29 cellular contexts compared by ENCODE assay signal in genomic region chr3:82839871-82840270, GRCh38.
A peak's percentile ranks its signal among the peaks of the same experiment; 100 is the strongest.
DNase-seq lines count a peak whose midpoint lies in the region; ATAC-seq and TF ChIP-seq lines count a peak whose summit lies in the region.
"Had no signal": no experiment of that assay in that cellular context is flagged by ENCODE, and none has a peak within 500 bp of the region (broad histone marks: within the 10 kb centered on the region; RNA-seq: fewer than 3 reads in every experiment).

No MANE protein-coding gene starts in this region.

- H3K9ac ChIP-seq in neural cell (ENCODE audit: low read length), result no peak overlapping the region
- H3K9ac ChIP-seq: BLaER1; BLaER1 treated with 17β-estradiol and CSF1 and Interleukin-3, amounts not matched to agents 10 nM and 100 nM had no signal

- TF ChIP-seq RAD21 in neural cell (conservative IDR thresholded peaks at IDR 0.05), result no peak

- no peak overlapping the region for H3K27ac Mint-ChIP-seq in activated T-cell treated with anti-CD3 and anti-CD28 coated beads, Interleukin-2, amount 50 U/mL, for 72 hours
- H3K27ac Mint-ChIP-seq: B cell; CD14-positive monocyte; CD4-positive, alpha-beta memory T cell; CD4-positive, alpha-beta T cell; CD4-positive, CD25-positive, alpha-beta regulatory T cell; CD8-positive, alpha-beta memory T cell; CD8-positive, alpha-beta T cell had no signal

- H3K36me3 ChIP-seq in neural cell (ENCODE audit: insufficient read depth, low read length), result no peaks in the 10 kb centered on the region
- H3K36me3 ChIP-seq: BE2C; BLaER1; BLaER1 treated with 17β-estradiol and CSF1 and Interleukin-3, amounts not matched to agents 10 nM and 100 nM had no signal

- no peaks in the 10 kb centered on the region for H3K4me1 Mint-ChIP-seq in activated T-cell treated with anti-CD3 and anti-CD28 coated beads, Interleukin-2, amount 50 U/mL, for 72 hours (ENCODE audit: low read depth)
- H3K4me1 Mint-ChIP-seq: B cell; CD14-positive monocyte; CD4-positive, alpha-beta memory T cell; CD4-positive, CD25-positive, alpha-beta regulatory T cell; CD8-positive, alpha-beta memory T cell had no signal

- H3K36me3 Mint-ChIP-seq in activated T-cell treated with anti-CD3 and anti-CD28 coated beads, Interleukin-2, amount 50 U/mL, for 72 hours (ENCODE audit: insufficient read depth in 2 of 2), result peaks cover 0 to 4% of the 10 kb centered on the region in 2 donors
- H3K36me3 Mint-ChIP-seq: CD14-positive monocyte; CD4-positive, alpha-beta memory T cell; CD4-positive, CD25-positive, alpha-beta regulatory T cell; CD8-positive, alpha-beta memory T cell; CD8-positive, alpha-beta T cell had no signal

- ATAC-seq in activated T-cell treated with anti-CD3 and anti-CD28 coated beads, Interleukin-2, amount 50 U/mL, for 72 hours (replicated peaks in 1 of 2), result no peak
- ATAC-seq: A549; CD8-positive, alpha-beta T cell had no signal

- peak; percentile 96 for TF ChIP-seq EP300 in neural cell (conservative IDR thresholded peaks at IDR 0.05; ENCODE audit: poor library complexity, severe bottlenecking)

- H3K4me3 ChIP-seq in neural cell (ENCODE audit: low read length), result no peak overlapping the region
- H3K4me3 ChIP-seq: A549; BLaER1; BLaER1 treated with 17β-estradiol and CSF1 and Interleukin-3, amounts not matched to agents 10 nM and 100 nM had no signal

- H3K27ac ChIP-seq in neural cell (ENCODE audit: low read length), result peak overlapping the region; percentile 24
- H3K27ac ChIP-seq: 22Rv1; A549; BLaER1; BLaER1 treated with 17β-estradiol and CSF1 and Interleukin-3, amounts not matched to agents 10 nM and 100 nM; C4-2B had no signal

- DNase-seq in activated T-cell treated with anti-CD3 and anti-CD28 coated beads, Interleukin-2, amount 50 U/mL, for 72 hours, result no peak
- DNase-seq: 8988T; ACHN; AML-193; BE2C; C1 segment of cervical spinal cord; Caco-2; Calu3; CD4-positive, alpha-beta memory T cell; CD4-positive, alpha-beta T cell; CD4-positive, CD25-positive, alpha-beta regulatory T cell; CD8-positive, alpha-beta memory T cell; CD8-positive, alpha-beta T cell; COR-L47; DMS 273 treated with DMSO at 0.1 percent for 48 hours; DMS153; DMS53; DMS79; DMS79 treated with DMSO at 0.1 percent for 48 hours; DND-41; EL had no signal

- H3K4me3 Mint-ChIP-seq in activated T-cell treated with anti-CD3 and anti-CD28 coated beads, Interleukin-2, amount 50 U/mL, for 72 hours, result no peak overlapping the region
- H3K4me3 Mint-ChIP-seq: B cell; CD14-positive monocyte; CD4-positive, alpha-beta memory T cell; CD4-positive, alpha-beta T cell; CD4-positive, CD25-positive, alpha-beta regulatory T cell; CD8-positive, alpha-beta memory T cell; CD8-positive, alpha-beta T cell had no signal

- no peak overlapping the region for H2AFZ ChIP-seq in neural cell (ENCODE audit: low read depth, low read length)

- H3K9me3 Mint-ChIP-seq in activated T-cell treated with anti-CD3 and anti-CD28 coated beads, Interleukin-2, amount 50 U/mL, for 72 hours, result peaks cover 11 to 12% of the 10 kb centered on the region in 2 donors

- no peaks in the 10 kb centered on the region for H4K20me1 ChIP-seq in neural cell (ENCODE audit: insufficient read depth)
- H4K20me1 ChIP-seq: BLaER1; BLaER1 treated with 17β-estradiol and CSF1 and Interleukin-3, amounts not matched to agents 10 nM and 100 nM had no signal

- no peak for TF ChIP-seq CTCF in neural cell (IDR thresholded peaks at IDR 0.05; ENCODE audit: poor library complexity, severe bottlenecking)

- no peaks in the 10 kb centered on the region for H3K9me3 ChIP-seq in neural cell (ENCODE audit: low read length)
- H3K9me3 ChIP-seq: A549, BE2C, BLaER1, Caco-2 had no signal

- H3K79me2 ChIP-seq in neural cell (replicated peaks; ENCODE audit: insufficient read depth, low read length), result no peaks in the 10 kb centered on the region

- no peaks in the 10 kb centered on the region for H3K9me2 ChIP-seq in neural cell (ENCODE audit: insufficient read depth, low read length)

- H3K27me3 Mint-ChIP-seq in activated T-cell treated with anti-CD3 and anti-CD28 coated beads, Interleukin-2, amount 50 U/mL, for 72 hours (ENCODE audit: low read depth), result no peaks in the 10 kb centered on the region
- H3K27me3 Mint-ChIP-seq: B cell; CD4-positive, alpha-beta memory T cell; CD4-positive, alpha-beta T cell; CD4-positive, CD25-positive, alpha-beta regulatory T cell; CD8-positive, alpha-beta memory T cell had no signal

- H3K27me3 ChIP-seq in neural cell (ENCODE audit: insufficient read depth, low read depth, low read length), result no peaks in the 10 kb centered on the region
- H3K27me3 ChIP-seq: BE2C; BLaER1; BLaER1 treated with 17β-estradiol and CSF1 and Interleukin-3, amounts not matched to agents 10 nM and 100 nM had no signal

- H3K4me2 ChIP-seq in neural cell (ENCODE audit: low read length), result peak overlapping the region; percentile 47
- H3K4me2 ChIP-seq: A549; BLaER1; BLaER1 treated with 17β-estradiol and CSF1 and Interleukin-3, amounts not matched to agents 10 nM and 100 nM had no signal

- H3F3A ChIP-seq in neural cell (ENCODE audit: insufficient read depth, low read length, poor library complexity, severe bottlenecking), result no peaks in the 10 kb centered on the region

TF ChIP-seq in neural cell, 6 proteins besides CTCF, POLR2A, EP300 and RAD21:
- no peak for TF ChIP-seq MXI1 (conservative IDR thresholded peaks at IDR 0.05; ENCODE audit: poor library complexity, severe bottlenecking)
- peak; percentile 81 for TF ChIP-seq POLR2AphosphoS5 (IDR thresholded peaks at IDR 0.05)
